ENCODE assay signal across 1 cellular context in genomic region chr12:95803817-95804216, GRCh38.
A peak's percentile ranks its signal among the peaks of the same experiment; 100 is the strongest.
TF ChIP-seq lines count a peak whose summit lies in the region.

No MANE protein-coding gene starts in this region.

TF ChIP-seq in A549, 52 proteins besides CTCF, POLR2A, EP300 and RAD21 (continued from another document):
- no peak for TF ChIP-seq PBX3 (IDR thresholded peaks at IDR 0.05)
- TF ChIP-seq ELK1 (IDR thresholded peaks at IDR 0.05; ENCODE audit: low read depth, low read length) = no peak
- no peak for TF ChIP-seq HEYL (CRISPR knock-in tag; IDR thresholded peaks at IDR 0.05)
- TF ChIP-seq CEBPB (IDR thresholded peaks at IDR 0.05) = no peak
- TF ChIP-seq E2F6 (IDR thresholded peaks at IDR 0.05; ENCODE audit: borderline replicate concordance, low read depth) = no peak
- TF ChIP-seq MAZ (IDR thresholded peaks at IDR 0.05; ENCODE audit: borderline replicate concordance, low read depth, low read length) = no peak
- no peak for TF ChIP-seq CHD4 (IDR thresholded peaks at IDR 0.05; ENCODE audit: borderline replicate concordance)
- no peak for TF ChIP-seq RFX5 (IDR thresholded peaks at IDR 0.05)
- TF ChIP-seq MYC (IDR thresholded peaks at IDR 0.05; ENCODE audit: borderline replicate concordance, low read length) = no peak
- TF ChIP-seq CBX8 (IDR thresholded peaks at IDR 0.05) = no peak
- TF ChIP-seq EHMT2 (IDR thresholded peaks at IDR 0.05; ENCODE audit: low read depth) = no peak
- TF ChIP-seq KDM5A (IDR thresholded peaks at IDR 0.05) = no peak
- no peak for TF ChIP-seq USF2 (IDR thresholded peaks at IDR 0.05)
- no peak for TF ChIP-seq RNF2 (IDR thresholded peaks at IDR 0.05; ENCODE audit: borderline replicate concordance, low read depth)
- no peak for TF ChIP-seq NPAS2 (CRISPR knock-in tag; IDR thresholded peaks at IDR 0.05; ENCODE audit: borderline replicate concordance)
- 0 out of 2 replicates have a peak, but pooled peaks have one; percentile 55 for TF ChIP-seq EHF (CRISPR knock-in tag; IDR thresholded peaks at IDR 0.05)
- TF ChIP-seq FOSB (CRISPR knock-in tag; IDR thresholded peaks at IDR 0.05) = peak; percentile 78; the same call in 1 of the 2 replicates
TF ChIP-seq in A549: peak in this region for 5.
